1 cellular context compared by ENCODE assay signal in genomic region chr10:90274721-90275468, GRCh38.
TF ChIP-seq lines count a peak whose summit lies in the region.

No MANE protein-coding gene starts in this region.

TF ChIP-seq in H1, 55 proteins besides CTCF, POLR2A, EP300 and RAD21 (continued from another document):
- TF ChIP-seq CHD1 (IDR thresholded peaks at IDR 0.05; ENCODE audit: low read depth, low read length) (no peak), NANOG (IDR thresholded peaks at IDR 0.05; ENCODE audit: insufficient read depth, low read depth, low read length, poor library complexity, severe bottlenecking) (no peak), EZH2 (IDR thresholded peaks at IDR 0.05; ENCODE audit: low read depth, low read length, severe bottlenecking) (no peak), CREB1 (IDR thresholded peaks at IDR 0.05) (no peak), GABPA (IDR thresholded peaks at IDR 0.05; ENCODE audit: borderline replicate concordance, insufficient read depth, low read length) (no peak), SP2 (IDR thresholded peaks at IDR 0.05; ENCODE audit: low read length) (no peak), USF2 (IDR thresholded peaks at IDR 0.05; ENCODE audit: low read length) (no peak), MAFK (IDR thresholded peaks at IDR 0.05; ENCODE audit: low read depth, low read length) (no peak), POLR2AphosphoS5 (IDR thresholded peaks at IDR 0.05; ENCODE audit: low read depth, low read length) (no peak)
- TF ChIP-seq, protein P1, sequence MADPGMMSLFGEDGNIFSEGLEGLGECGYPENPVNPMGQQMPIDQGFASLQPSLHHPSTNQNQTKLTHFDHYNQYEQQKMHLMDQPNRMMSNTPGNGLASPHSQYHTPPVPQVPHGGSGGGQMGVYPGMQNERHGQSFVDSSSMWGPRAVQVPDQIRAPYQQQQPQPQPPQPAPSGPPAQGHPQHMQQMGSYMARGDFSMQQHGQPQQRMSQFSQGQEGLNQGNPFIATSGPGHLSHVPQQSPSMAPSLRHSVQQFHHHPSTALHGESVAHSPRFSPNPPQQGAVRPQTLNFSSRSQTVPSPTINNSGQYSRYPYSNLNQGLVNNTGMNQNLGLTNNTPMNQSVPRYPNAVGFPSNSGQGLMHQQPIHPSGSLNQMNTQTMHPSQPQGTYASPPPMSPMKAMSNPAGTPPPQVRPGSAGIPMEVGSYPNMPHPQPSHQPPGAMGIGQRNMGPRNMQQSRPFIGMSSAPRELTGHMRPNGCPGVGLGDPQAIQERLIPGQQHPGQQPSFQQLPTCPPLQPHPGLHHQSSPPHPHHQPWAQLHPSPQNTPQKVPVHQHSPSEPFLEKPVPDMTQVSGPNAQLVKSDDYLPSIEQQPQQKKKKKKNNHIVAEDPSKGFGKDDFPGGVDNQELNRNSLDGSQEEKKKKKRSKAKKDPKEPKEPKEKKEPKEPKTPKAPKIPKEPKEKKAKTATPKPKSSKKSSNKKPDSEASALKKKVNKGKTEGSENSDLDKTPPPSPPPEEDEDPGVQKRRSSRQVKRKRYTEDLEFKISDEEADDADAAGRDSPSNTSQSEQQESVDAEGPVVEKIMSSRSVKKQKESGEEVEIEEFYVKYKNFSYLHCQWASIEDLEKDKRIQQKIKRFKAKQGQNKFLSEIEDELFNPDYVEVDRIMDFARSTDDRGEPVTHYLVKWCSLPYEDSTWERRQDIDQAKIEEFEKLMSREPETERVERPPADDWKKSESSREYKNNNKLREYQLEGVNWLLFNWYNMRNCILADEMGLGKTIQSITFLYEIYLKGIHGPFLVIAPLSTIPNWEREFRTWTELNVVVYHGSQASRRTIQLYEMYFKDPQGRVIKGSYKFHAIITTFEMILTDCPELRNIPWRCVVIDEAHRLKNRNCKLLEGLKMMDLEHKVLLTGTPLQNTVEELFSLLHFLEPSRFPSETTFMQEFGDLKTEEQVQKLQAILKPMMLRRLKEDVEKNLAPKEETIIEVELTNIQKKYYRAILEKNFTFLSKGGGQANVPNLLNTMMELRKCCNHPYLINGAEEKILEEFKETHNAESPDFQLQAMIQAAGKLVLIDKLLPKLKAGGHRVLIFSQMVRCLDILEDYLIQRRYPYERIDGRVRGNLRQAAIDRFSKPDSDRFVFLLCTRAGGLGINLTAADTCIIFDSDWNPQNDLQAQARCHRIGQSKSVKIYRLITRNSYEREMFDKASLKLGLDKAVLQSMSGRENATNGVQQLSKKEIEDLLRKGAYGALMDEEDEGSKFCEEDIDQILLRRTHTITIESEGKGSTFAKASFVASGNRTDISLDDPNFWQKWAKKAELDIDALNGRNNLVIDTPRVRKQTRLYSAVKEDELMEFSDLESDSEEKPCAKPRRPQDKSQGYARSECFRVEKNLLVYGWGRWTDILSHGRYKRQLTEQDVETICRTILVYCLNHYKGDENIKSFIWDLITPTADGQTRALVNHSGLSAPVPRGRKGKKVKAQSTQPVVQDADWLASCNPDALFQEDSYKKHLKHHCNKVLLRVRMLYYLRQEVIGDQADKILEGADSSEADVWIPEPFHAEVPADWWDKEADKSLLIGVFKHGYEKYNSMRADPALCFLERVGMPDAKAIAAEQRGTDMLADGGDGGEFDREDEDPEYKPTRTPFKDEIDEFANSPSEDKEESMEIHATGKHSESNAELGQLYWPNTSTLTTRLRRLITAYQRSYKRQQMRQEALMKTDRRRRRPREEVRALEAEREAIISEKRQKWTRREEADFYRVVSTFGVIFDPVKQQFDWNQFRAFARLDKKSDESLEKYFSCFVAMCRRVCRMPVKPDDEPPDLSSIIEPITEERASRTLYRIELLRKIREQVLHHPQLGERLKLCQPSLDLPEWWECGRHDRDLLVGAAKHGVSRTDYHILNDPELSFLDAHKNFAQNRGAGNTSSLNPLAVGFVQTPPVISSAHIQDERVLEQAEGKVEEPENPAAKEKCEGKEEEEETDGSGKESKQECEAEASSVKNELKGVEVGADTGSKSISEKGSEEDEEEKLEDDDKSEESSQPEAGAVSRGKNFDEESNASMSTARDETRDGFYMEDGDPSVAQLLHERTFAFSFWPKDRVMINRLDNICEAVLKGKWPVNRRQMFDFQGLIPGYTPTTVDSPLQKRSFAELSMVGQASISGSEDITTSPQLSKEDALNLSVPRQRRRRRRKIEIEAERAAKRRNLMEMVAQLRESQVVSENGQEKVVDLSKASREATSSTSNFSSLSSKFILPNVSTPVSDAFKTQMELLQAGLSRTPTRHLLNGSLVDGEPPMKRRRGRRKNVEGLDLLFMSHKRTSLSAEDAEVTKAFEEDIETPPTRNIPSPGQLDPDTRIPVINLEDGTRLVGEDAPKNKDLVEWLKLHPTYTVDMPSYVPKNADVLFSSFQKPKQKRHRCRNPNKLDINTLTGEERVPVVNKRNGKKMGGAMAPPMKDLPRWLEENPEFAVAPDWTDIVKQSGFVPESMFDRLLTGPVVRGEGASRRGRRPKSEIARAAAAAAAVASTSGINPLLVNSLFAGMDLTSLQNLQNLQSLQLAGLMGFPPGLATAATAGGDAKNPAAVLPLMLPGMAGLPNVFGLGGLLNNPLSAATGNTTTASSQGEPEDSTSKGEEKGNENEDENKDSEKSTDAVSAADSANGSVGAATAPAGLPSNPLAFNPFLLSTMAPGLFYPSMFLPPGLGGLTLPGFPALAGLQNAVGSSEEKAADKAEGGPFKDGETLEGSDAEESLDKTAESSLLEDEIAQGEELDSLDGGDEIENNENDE (IDR thresholded peaks at IDR 0.05; ENCODE audit: insufficient replicate concordance, low read length), result no peak
TF ChIP-seq in H1: peak in this region for 0.
